9 cellular contexts compared by ENCODE assay signal in the genomic region with DNA sequence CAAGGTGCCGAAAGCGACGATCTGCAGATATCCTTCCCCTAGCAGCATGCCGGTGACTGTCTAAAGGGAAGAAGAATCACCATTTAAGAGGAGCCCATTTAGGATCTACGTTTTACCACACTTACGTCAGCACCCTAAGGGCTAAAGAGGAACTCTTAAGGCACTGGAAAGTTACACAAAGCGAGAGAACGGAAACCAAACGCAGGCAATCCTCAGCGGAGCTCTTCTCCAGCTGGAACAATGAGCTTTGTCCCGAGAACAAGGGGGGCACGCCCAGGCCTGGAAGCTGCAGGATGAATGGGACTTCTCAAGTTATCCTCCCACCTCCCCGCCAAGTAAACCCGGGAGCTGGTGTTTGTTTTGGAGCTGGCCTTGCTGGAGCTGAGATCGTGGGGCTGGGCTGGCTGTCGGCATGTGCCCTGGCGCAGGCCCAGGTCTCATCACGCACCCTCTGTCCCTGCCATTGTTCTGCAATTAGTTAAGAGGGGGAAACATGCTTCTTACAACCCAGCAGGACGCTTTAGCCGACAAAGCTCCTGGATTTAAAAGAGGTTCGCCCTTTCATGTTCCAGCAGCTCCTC. TPM values are rescaled to one million over a fixed set of nuclear protein-coding genes. Genes with fewer than 3 reads are reported as not detected.
DNase-seq lines count a peak whose midpoint lies in the region; ATAC-seq, FAIRE-seq and TF ChIP-seq lines count a peak whose summit lies in the region.
"Had no signal": no experiment of that assay in that cellular context is flagged by ENCODE, and none has a peak within 500 bp of the region (broad histone marks: within the 10 kb centered on the region; RNA-seq: fewer than 3 reads in every experiment).

No MANE protein-coding gene starts in this region.

- H3K14ac ChIP-seq in H1 (ENCODE audit: insufficient read length), result no peak overlapping the region

- H3K9me3 ChIP-seq in H1 (ENCODE audit: insufficient read depth in 2 of 2, low read depth in 1 of 2, low read length in 1 of 2) (no peaks in the 10 kb centered on the region), muscle layer of colon (ENCODE audit: low read length) (no peaks in the 10 kb centered on the region)

- peak overlapping the region in 3 of 7 donors; percentile 34 to 51 (median 38) for H3K27ac Mint-ChIP-seq in CD14-positive monocyte
- no peak overlapping the region for H3K27ac Mint-ChIP-seq in naive thymus-derived CD8-positive, alpha-beta T cell

- no peak for TF ChIP-seq POLR2A in H1 (IDR thresholded peaks at IDR 0.05; ENCODE audit: control extremely low read depth in 1 of 2, low read depth in 2 of 2, low read length in 2 of 2)

- POLR2A ChIA-PET in H1 (lab: Charles Lee; ENCODE audit: partially characterized antibody), result interaction anchor here (0.6 to 2.7 kb wide), 9 partner anchors 10 to 94 kb away, joined by 3 to 10 read pairs (median 3); a partner anchor contains a TSS
- POLR2A ChIA-PET in naive thymus-derived CD8-positive, alpha-beta T cell (lab: Charles Lee), result no interaction called here

- peak overlapping the region; percentile 0 for H2BK12ac ChIP-seq in H1 (ENCODE audit: low read depth, low read length)

- TF ChIP-seq RAD21 in H1 (IDR thresholded peaks at IDR 0.05 in 1 of 2, conservative IDR thresholded peaks at IDR 0.05 in 1 of 2; ENCODE audit: low read depth in 2 of 2, low read length in 2 of 2), result 0 out of 4 replicates have a peak, but pooled peaks of 1 of the 2 experiments have one; percentile 2

- H2BK15ac ChIP-seq in H1 (ENCODE audit: low read length), result no peak overlapping the region; the same call in 1 of the 2 replicates

- TF ChIP-seq EP300 in H1 (IDR thresholded peaks at IDR 0.05; ENCODE audit: borderline replicate concordance in 1 of 2, low read depth in 2 of 2, low read length in 2 of 2), result no peak

- H4K8ac ChIP-seq in H1 (ENCODE audit: extremely low read depth, insufficient read depth, low read length), result no peak overlapping the region

- no peak overlapping the region for H4K5ac ChIP-seq in H1 (ENCODE audit: insufficient read length, low read depth, low read length)

- H3K23ac ChIP-seq in H1 (ENCODE audit: insufficient read length), result no peak overlapping the region

- H3K4ac ChIP-seq in H1 (replicated peaks; ENCODE audit: insufficient read length, low read depth, low read length), result no peak overlapping the region

- H3K18ac ChIP-seq in H1 (ENCODE audit: extremely low read depth, low read length), result peak overlapping the region; percentile 55; the same call in 1 of the 2 replicates

- no peak for ATAC-seq in naive thymus-derived CD8-positive, alpha-beta T cell
- ATAC-seq: GM12878 had no signal

- no peak overlapping the region for H4K91ac ChIP-seq in H1 (replicated peaks; ENCODE audit: insufficient read length, low read length)

- TF ChIP-seq CTCF in CD14-positive monocyte (IDR thresholded peaks at IDR 0.05), result no peak
- no peak for TF ChIP-seq CTCF in H1 (IDR thresholded peaks at IDR 0.05; ENCODE audit: control extremely low read depth in 1 of 3, insufficient read depth in 1 of 3, low read depth in 1 of 3, low read length in 3 of 3)

- H3K56ac ChIP-seq in H1 (replicated peaks; ENCODE audit: insufficient read length, low read depth, low read length), result no peak overlapping the region

- H4K20me1 ChIP-seq in H1 (replicated peaks in 1 of 2; ENCODE audit: control insufficient read depth in 1 of 2, insufficient read depth in 2 of 2, low read length in 2 of 2), result peaks cover 7 to 29% of the 10 kb centered on the region in 2 experiments

- peaks cover 9% of the 10 kb centered on the region; the same call in 1 of the 2 replicates for H3K79me1 ChIP-seq in H1 (ENCODE audit: low read depth, low read length)

- no peak overlapping the region for H2BK20ac ChIP-seq in H1 (ENCODE audit: low read length)

- H3K9me3 Mint-ChIP-seq in CD14-positive monocyte, result peaks cover 0 to 1% (median 0%) of the 10 kb centered on the region in 7 donors
- no peaks in the 10 kb centered on the region for H3K9me3 Mint-ChIP-seq in naive thymus-derived CD8-positive, alpha-beta T cell

- H2BK120ac ChIP-seq in H1 (replicated peaks; ENCODE audit: low read depth, low read length), result no peak overlapping the region

- no peak for DNase-seq in CD14-positive monocyte (ENCODE audit: low spot score)
- DNase-seq in NCI-H345 treated with DMSO at 0.1 percent for 48 hours (lab: John Stamatoyannopoulos, UW; ENCODE audit: unreplicated experiment), result peak; percentile 96
- DNase-seq in H1 (ENCODE audit: low read depth in 1 of 2, low spot score in 2 of 2), result peak in 1 of 2 experiments; percentile 79
- no peak for DNase-seq in activated naive CD4-positive, alpha-beta T cell treated with Interleukin-2 at 50 U/mL for 16 hours
- DNase-seq in NCI-H2227 (lab: John Stamatoyannopoulos, UW; ENCODE audit: unreplicated experiment), result no peak
- DNase-seq in activated CD4-positive, alpha-beta T cell treated with anti-CD3 and anti-CD28 coated beads for 1 hour, result no peak
- DNase-seq in naive thymus-derived CD8-positive, alpha-beta T cell, result no peak

- H3K27me3 Mint-ChIP-seq in CD14-positive monocyte (ENCODE audit: low read depth in 3 of 3), result peaks cover 3 to 11% (median 6%) of the 10 kb centered on the region in 3 donors
- peaks cover 0 to 7% (median 4%) of the 10 kb centered on the region in 5 donors for H3K27me3 Mint-ChIP-seq in naive thymus-derived CD8-positive, alpha-beta T cell

- FAIRE-seq in H1 (lab: Jason Lieb, UNC), result peak; percentile 60
- FAIRE-seq: GM12878 had no signal

- peak overlapping the region; percentile 41 to 54 for H3K4me2 ChIP-seq in H1 (ENCODE audit: insufficient read depth in 1 of 2, low read depth in 2 of 2, low read length in 2 of 2)

- H3K4me1 ChIP-seq in H1 (replicated peaks in 1 of 4; ENCODE audit: control insufficient read depth in 3 of 4, insufficient read depth in 4 of 4, low read length in 3 of 4) (peaks cover 9 to 23% (median 12%) of the 10 kb centered on the region in 4 experiments), muscle layer of colon (ENCODE audit: insufficient read depth, low read length) (peaks cover 29% of the 10 kb centered on the region)

- H3K4me3 ChIP-seq in H1 (ENCODE audit: extremely low read depth in 1 of 4, insufficient read depth in 2 of 4, low read depth in 3 of 4, low read length in 4 of 4) (peak overlapping the region in 2 of 4 experiments; percentile 14 to 26; a peak in 3 of 8 replicates), muscle layer of colon (ENCODE audit: low read depth in 1 of 2, low read length in 2 of 2) (peak overlapping the region in 1 of 2 donors; percentile 43)
- H3K4me3 ChIP-seq: GM12878 had no signal

- H3K23me2 ChIP-seq in H1 (ENCODE audit: low read depth, low read length), result peaks cover 4% of the 10 kb centered on the region; the same call in 1 of the 2 replicates

- 29% methylated on average over 21 of the region's 21 CpGs; no CpG with 5 or more reads in 1 of the 2 experiments for WGBS in H1 (ENCODE audit: extremely low coverage in 1 of 2, insufficient coverage in 1 of 2, insufficient read length in 1 of 2, insufficient replicate concordance in 2 of 2, low coverage in 1 of 2, low lambda C conversion rate in 2 of 2, missing lambda C conversion rate in 1 of 2), 2 experiments

- no peak overlapping the region for H2AK5ac ChIP-seq in H1 (ENCODE audit: low read depth, low read length)

- no peak overlapping the region for H3K27ac ChIP-seq in H1 (ENCODE audit: low read depth, low read length)
- H3K27ac ChIP-seq in muscle layer of colon (ENCODE audit: low read depth, low read length), result peak overlapping the region; percentile 65

- H3K36me3 ChIP-seq in H1 (ENCODE audit: control insufficient read depth in 2 of 4, insufficient read depth in 4 of 4, low read length in 3 of 4), result no peaks in the 10 kb centered on the region
- no peaks in the 10 kb centered on the region for H3K36me3 ChIP-seq in muscle layer of colon (ENCODE audit: insufficient read depth, low read length)

- no peaks in the 10 kb centered on the region for H3K27me3 ChIP-seq in H1 (replicated peaks in 1 of 4; ENCODE audit: control insufficient read depth in 3 of 4, extremely low read depth in 1 of 4, insufficient read depth in 3 of 4, low read length in 3 of 4)
- H3K27me3 ChIP-seq in muscle layer of colon (ENCODE audit: control insufficient read depth in 1 of 2, insufficient read depth in 2 of 2, low read length in 2 of 2), result no peaks in the 10 kb centered on the region

- H2AFZ ChIP-seq in H1 (ENCODE audit: low read length), result no peak overlapping the region

- H3K9ac ChIP-seq in H1 (replicated peaks in 1 of 4; ENCODE audit: extremely low read depth in 1 of 4, low read depth in 3 of 4, low read length in 3 of 4) (no peak overlapping the region), muscle layer of colon (ENCODE audit: low read length) (peak overlapping the region; percentile 35)

- intact Hi-C loops in CD14-positive monocyte (cut with micrococcal nuclease), result no loop called here

- no peaks in the 10 kb centered on the region for H3K36me3 Mint-ChIP-seq in CD14-positive monocyte
- no peaks in the 10 kb centered on the region for H3K36me3 Mint-ChIP-seq in naive thymus-derived CD8-positive, alpha-beta T cell

- peak overlapping the region; percentile 36; the same call in 1 of the 2 replicates for H2BK5ac ChIP-seq in H1 (ENCODE audit: low read depth, low read length)

- H3K4me3 Mint-ChIP-seq in CD14-positive monocyte, result peak overlapping the region; percentile 58 to 80
- H3K4me3 Mint-ChIP-seq in naive thymus-derived CD8-positive, alpha-beta T cell, result no peak overlapping the region

- H3K4me1 Mint-ChIP-seq in CD14-positive monocyte, result peaks cover 12% of the 10 kb centered on the region
- H3K4me1 Mint-ChIP-seq in naive thymus-derived CD8-positive, alpha-beta T cell, result peaks cover 2 to 7% (median 5%) of the 10 kb centered on the region in 4 donors

- CTCF ChIA-PET in H1 (lab: Charles Lee; ENCODE audit: partially characterized antibody), result interaction anchor here (0.6 to 1.9 kb wide), 8 partner anchors 10 to 61 kb away, joined by 3 to 6 read pairs (median 4); no protein-coding TSS in a partner anchor

- peaks cover 0 to 41% of the 10 kb centered on the region in 2 experiments; a peak in 3 of 4 replicates for H3K79me2 ChIP-seq in H1 (ENCODE audit: control insufficient read depth in 1 of 2, insufficient read depth in 2 of 2, low read length in 2 of 2)

TF ChIP-seq in H1, 55 proteins besides CTCF, POLR2A, EP300 and RAD21 (continues in another document):
- peak; percentile 6 for TF ChIP-seq NANOG (IDR thresholded peaks at IDR 0.05; ENCODE audit: insufficient read depth, low read depth, low read length, poor library complexity, severe bottlenecking)

RNA-seq across cellular contexts. Expression of a gene that starts 36.5 kb away (rescaled TPM):
- polyA plus RNA-seq in CD14-positive monocyte, result not detected
- 131 and 141 TPM in 2 replicates for total RNA-seq in H1 (2021; fragmentation: NEBNext Ultra II Directional; extraction: Animal tissue kit (Norgen Biotek cat#: 25700))
- 104 and 204 TPM in 2 replicates for polyA plus RNA-seq in H1 (2011; rRNA removed)
- 80.0 TPM for polyA plus RNA-seq in H1 (2011; cell fraction: cytosol; rRNA removed)
- 206 TPM for polyA plus RNA-seq in H1 (2011; cell fraction: nucleus; rRNA removed)
- polyA plus RNA-seq in H1 (2012, experiment 1 of 2), result 74.0 to 91.4 TPM (median 80.3 TPM) in 4 replicates
- 31.1 TPM for polyA plus RNA-seq in H1 (2012, experiment 2 of 2)
- polyA plus RNA-seq in H1 (2013, experiment 1 of 2), result 208 TPM
- 187 TPM for polyA plus RNA-seq in H1 (2013, experiment 2 of 2)
- 68.1 and 71.5 TPM in 2 replicates for polyA minus RNA-seq in H1 (2011; rRNA and poly(A)+ RNA removed)
- 54.3 TPM for polyA minus RNA-seq in H1 (2011; cell fraction: cytosol; rRNA and poly(A)+ RNA removed)
- polyA minus RNA-seq in H1 (2011; cell fraction: nucleus; rRNA and poly(A)+ RNA removed), result 58.5 TPM
- total RNA-seq in naive thymus-derived CD8-positive, alpha-beta T cell, result 1 to 10 TPM in 1 of 2 experiments, under 1 TPM in 1; 0.42 to 1.1 TPM
- polyA plus RNA-seq in naive thymus-derived CD8-positive, alpha-beta T cell, result 1 to 10 TPM; 1.4 to 2.0 (median 1.9) TPM

Comparison
In these comparisons a context has a peak if more than half of its experiments do, and no peak if none do; other contexts are left out.
1. H3K4me3 Mint-ChIP-seq: peak in CD14-positive monocyte (2 of 2); none in naive thymus-derived CD8-positive, alpha-beta T cell (0 of 10).
2. RNA of a gene that starts 36.5 kb away (polyA plus RNA-seq): 31.1 to 208 TPM in H1; 1.4 to 2.0 TPM in naive thymus-derived CD8-positive, alpha-beta T cell and not detected in CD14-positive monocyte; every median in the first group is over 10 times any median in the second.